ENCODE assay signal across 29 cellular contexts in the genomic region with DNA sequence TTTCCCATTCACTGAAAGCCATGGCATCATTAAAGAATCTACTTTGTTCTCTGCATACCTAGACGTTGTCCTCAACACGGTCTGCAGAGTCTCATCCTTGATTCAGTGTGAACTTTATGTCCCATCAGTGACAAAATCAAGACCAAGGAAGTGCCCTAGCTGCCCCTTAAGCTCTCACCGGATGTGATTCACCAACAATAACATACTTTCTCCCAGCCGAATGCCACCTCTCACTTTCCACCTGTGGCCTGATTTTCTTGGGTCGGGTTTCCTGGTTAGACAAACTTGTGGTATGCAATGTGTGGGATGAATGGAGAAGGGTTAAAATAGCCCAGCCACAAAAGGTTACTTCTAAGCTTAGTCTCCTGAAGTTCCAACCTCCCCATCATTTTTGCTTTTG.
A peak's percentile ranks its signal among the peaks of the same experiment; 100 is the strongest.
DNase-seq lines count a peak whose midpoint lies in the region; ATAC-seq and TF ChIP-seq lines count a peak whose summit lies in the region.
"Had no signal": no experiment of that assay in that cellular context is flagged by ENCODE, and none has a peak within 500 bp of the region (broad histone marks: within the 10 kb centered on the region; RNA-seq: fewer than 3 reads in every experiment).

No MANE protein-coding gene starts in this region.

- H3K27me3 Mint-ChIP-seq in MCF 10A (ENCODE audit: insufficient read depth, unreplicated experiment) = no peaks in the 10 kb centered on the region
- no peaks in the 10 kb centered on the region for H3K27me3 Mint-ChIP-seq in activated naive CD8-positive, alpha-beta T cell treated with anti-CD3 and anti-CD28 coated beads, Interleukin-2, amount 50 U/mL, for 24 hours
- H3K27me3 Mint-ChIP-seq: activated CD4-positive, alpha-beta memory T cell treated with anti-CD3 and anti-CD28 coated beads for 36 hours; progenitor cell of endocrine pancreas; type B pancreatic cell had no signal

- no peaks in the 10 kb centered on the region for H3K36me3 ChIP-seq in breast epithelium
- H3K36me3 ChIP-seq: BE2C, SJSA1, stomach had no signal

- no TSS peak for BruUV-seq in MCF 10A (replicated peaks; lab: Mats Ljungman, UMichigan)

- no peaks in the 10 kb centered on the region for H3K9me3 ChIP-seq in breast epithelium
- H3K9me3 ChIP-seq: BE2C had no signal

- POLR2A ChIA-PET in MCF 10A (lab: Yijun Ruan, JAX) (interaction anchor here (0.7 kb wide), 1 partner anchor 143 kb away, joined by 3 read pairs; no protein-coding TSS in a partner anchor), RWPE1 (lab: Yijun Ruan, JAX; ENCODE audit: low non-redundant PET) (no interaction called here)

- no peak for TF ChIP-seq POLR2A in breast epithelium (IDR thresholded peaks at IDR 0.05)

- CTCF ChIA-PET in MCF 10A (lab: Yijun Ruan, JAX) (interaction anchor here (0.6 kb wide), 1 partner anchor 23 kb away, joined by 3 read pairs; no protein-coding TSS in a partner anchor), RWPE1 (lab: Yijun Ruan, JAX) (no interaction called here)

- H3K4me3 Mint-ChIP-seq in MCF 10A (ENCODE audit: unreplicated experiment) = no peak overlapping the region
- no peak overlapping the region for H3K4me3 Mint-ChIP-seq in activated naive CD8-positive, alpha-beta T cell treated with anti-CD3 and anti-CD28 coated beads, Interleukin-2, amount 50 U/mL, for 24 hours
- H3K4me3 Mint-ChIP-seq: activated CD4-positive, alpha-beta memory T cell treated with anti-CD3 and anti-CD28 coated beads for 36 hours; immature natural killer cell; natural killer cell; type B pancreatic cell; WTC11 had no signal

- DNase-seq in MCF 10A (ENCODE audit: unreplicated experiment) (peak; percentile 61), breast epithelium (ENCODE audit: low spot score in 2 of 2) (no peak), RWPE1 (ENCODE audit: low spot score) (peak; percentile 29), glomerular visceral epithelial cell (ENCODE audit: extremely low spot score) (peak; percentile 83), germinal center (ENCODE audit: low spot score) (no peak), cardiac septum (ENCODE audit: low spot score) (no peak)
- DNase-seq in activated naive CD8-positive, alpha-beta T cell treated with anti-CD3 and anti-CD28 coated beads, Interleukin-2, amount 50 U/mL, for 24 hours = no peak
- no peak for DNase-seq in stimulated activated CD4-positive, alpha-beta T cell treated with anti-CD3 and anti-CD28 coated beads, Interleukin-2, amount 100 ng/mL, for 24 hours
- DNase-seq: activated CD4-positive, alpha-beta memory T cell treated with anti-CD3 and anti-CD28 coated beads for 36 hours; activated naive CD4-positive, alpha-beta T cell; BE2C; cerebellar nuclear complex; effector CD8-positive, alpha-beta T cell; H7; head of caudate nucleus; immature natural killer cell; natural killer cell; NCI-H2081 treated with DMSO at 0.1 percent for 48 hours; NCI-H524; small intestine; stimulated activated CD4-positive, alpha-beta T cell treated with anti-CD3 and anti-CD28 coated beads, Interleukin-4, amount 100 ng/mL, for 24 hours; stomach had no signal

- no peak for TF ChIP-seq CTCF in MCF 10A (IDR thresholded peaks at IDR 0.05; ENCODE audit: unreplicated experiment)
- no peak for TF ChIP-seq CTCF in breast epithelium (IDR thresholded peaks at IDR 0.05)
- TF ChIP-seq CTCF in RWPE1 (conservative IDR thresholded peaks at IDR 0.05; ENCODE audit: low read depth) = no peak

- no peaks in the 10 kb centered on the region for H3K27me3 ChIP-seq in breast epithelium
- H3K27me3 ChIP-seq: BE2C, SJSA1, stomach had no signal

- H3K4me1 Mint-ChIP-seq in MCF 10A (ENCODE audit: insufficient read depth, unreplicated experiment) = peaks cover 14% of the 10 kb centered on the region
- H3K4me1 Mint-ChIP-seq in activated naive CD8-positive, alpha-beta T cell treated with anti-CD3 and anti-CD28 coated beads, Interleukin-2, amount 50 U/mL, for 24 hours = no peaks in the 10 kb centered on the region
- H3K4me1 Mint-ChIP-seq: immature natural killer cell, natural killer cell had no signal

- no peaks in the 10 kb centered on the region for H3K4me1 ChIP-seq in breast epithelium
- H3K4me1 ChIP-seq: BE2C, stomach had no signal

- H3K27ac Mint-ChIP-seq in MCF 10A (ENCODE audit: low read depth, unreplicated experiment) = peak overlapping the region; percentile 43
- no peak overlapping the region for H3K27ac Mint-ChIP-seq in activated naive CD8-positive, alpha-beta T cell treated with anti-CD3 and anti-CD28 coated beads, Interleukin-2, amount 50 U/mL, for 24 hours
- H3K27ac Mint-ChIP-seq: activated CD4-positive, alpha-beta memory T cell treated with anti-CD3 and anti-CD28 coated beads for 36 hours; immature natural killer cell; natural killer cell; progenitor cell of endocrine pancreas; type B pancreatic cell; WTC11 had no signal

- no peak overlapping the region for H3K27ac ChIP-seq in breast epithelium
- no peak overlapping the region for H3K27ac ChIP-seq in RWPE1
- H3K27ac ChIP-seq: 22Rv1, HL-60, SJSA1, stomach had no signal

- H3K9me3 Mint-ChIP-seq in MCF 10A (ENCODE audit: unreplicated experiment) = peaks cover 6% of the 10 kb centered on the region
- no peaks in the 10 kb centered on the region for H3K9me3 Mint-ChIP-seq in activated naive CD8-positive, alpha-beta T cell treated with anti-CD3 and anti-CD28 coated beads, Interleukin-2, amount 50 U/mL, for 24 hours
- H3K9me3 Mint-ChIP-seq: type B pancreatic cell, WTC11 had no signal

- H3K36me3 Mint-ChIP-seq in MCF 10A (ENCODE audit: insufficient read depth, unreplicated experiment) = peaks cover 34% of the 10 kb centered on the region
- H3K36me3 Mint-ChIP-seq in activated naive CD8-positive, alpha-beta T cell treated with anti-CD3 and anti-CD28 coated beads, Interleukin-2, amount 50 U/mL, for 24 hours (ENCODE audit: low read depth) = no peaks in the 10 kb centered on the region
- H3K36me3 Mint-ChIP-seq: activated CD4-positive, alpha-beta memory T cell treated with anti-CD3 and anti-CD28 coated beads for 36 hours; immature natural killer cell; natural killer cell; type B pancreatic cell; WTC11 had no signal

- intact Hi-C loops in MCF 10A (cut with micrococcal nuclease) = no loop called here
- intact Hi-C loops in breast epithelium (cut with DNase I; ENCODE audit: low total_unique reads) = no loop called here
- intact Hi-C loops in cardiac septum (cut with DNase I) = loop anchor here (10.0 kb wide), 1 partner anchor 123 kb away; no protein-coding TSS in a partner anchor

- ATAC-seq in activated naive CD8-positive, alpha-beta T cell treated with anti-CD3 and anti-CD28 coated beads, Interleukin-2, amount 50 U/mL, for 24 hours = no peak
- ATAC-seq: GM12878, natural killer cell, WTC11 had no signal

- H3K4me3 ChIP-seq in breast epithelium = no peak overlapping the region
- H3K4me3 ChIP-seq: GM12878, SJSA1, stomach had no signal

Comparison
In these comparisons a context has a peak if more than half of its experiments do, and no peak if none do; other contexts are left out.
1. DNase-seq: peak in MCF 10A (single experiment), RWPE1 (single experiment) and glomerular visceral epithelial cell (single experiment); none in breast epithelium (0 of 2), germinal center (single experiment), activated naive CD8-positive, alpha-beta T cell treated with anti-CD3 and anti-CD28 coated beads, Interleukin-2, amount 50 U/mL, for 24 hours (single experiment), cardiac septum (single experiment) and stimulated activated CD4-positive, alpha-beta T cell treated with anti-CD3 and anti-CD28 coated beads, Interleukin-2, amount 100 ng/mL, for 24 hours (0 of 2).